ENCODE assay signal across 8 cellular contexts in the genomic region with DNA sequence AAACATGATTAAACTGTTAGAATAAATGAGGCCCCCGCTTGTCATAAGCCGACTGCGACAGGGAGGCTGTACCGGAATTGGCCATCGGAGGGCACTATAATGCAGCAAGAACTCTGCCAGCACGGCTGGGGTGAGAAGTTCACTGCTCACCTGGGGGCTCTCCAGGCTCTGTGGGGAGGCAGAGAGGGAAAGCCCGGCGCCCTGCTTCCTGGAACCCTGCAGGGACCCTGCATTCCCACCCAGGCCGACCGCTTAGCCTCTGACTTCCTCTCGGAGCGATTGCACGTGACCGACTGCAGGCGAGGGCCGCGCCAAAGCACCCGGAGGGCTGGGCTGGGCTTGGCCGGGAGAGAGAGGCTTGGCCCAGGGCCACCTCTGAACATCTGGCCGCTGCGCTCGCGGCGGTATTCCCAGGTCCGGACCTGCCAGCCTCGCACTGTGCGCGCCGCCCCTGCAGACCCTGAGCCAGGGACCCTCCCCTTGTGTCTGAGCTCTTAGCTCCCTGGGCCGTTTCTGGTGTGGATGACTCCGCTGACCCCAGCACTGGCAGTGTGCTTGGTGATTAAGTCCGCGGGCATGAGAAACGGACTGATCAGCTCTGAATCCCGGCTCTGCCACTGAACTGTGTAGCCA. TPM values are rescaled to one million over a fixed set of nuclear protein-coding genes. Genes with fewer than 3 reads are reported as not detected.
DNase-seq lines count a peak whose midpoint lies in the region; ATAC-seq, FAIRE-seq and TF ChIP-seq lines count a peak whose summit lies in the region.

No MANE protein-coding gene starts in this region.

- no peaks in the 10 kb centered on the region for H3K36me3 ChIP-seq in GM06990 (ENCODE audit: control insufficient read depth, insufficient read depth, low read length)
- no peaks in the 10 kb centered on the region for H3K36me3 ChIP-seq in SK-N-MC (ENCODE audit: insufficient read depth, low read length)
- H3K36me3 ChIP-seq in pancreas, result no peaks in the 10 kb centered on the region
- no peaks in the 10 kb centered on the region for H3K36me3 ChIP-seq in thyroid gland

- TF ChIP-seq POLR2A in NB4 (IDR thresholded peaks at IDR 0.05; ENCODE audit: extremely low read depth, insufficient read length) (no peak), thyroid gland (IDR thresholded peaks at IDR 0.05) (no peak)

- H3K4me3 ChIP-seq in GM06990 (replicated peaks; ENCODE audit: low read depth, low read length) (peak overlapping the region; percentile 34), NB4 (ENCODE audit: low read depth, low read length) (no peak overlapping the region), SK-N-MC (peak overlapping the region; percentile 64), pancreas (peak overlapping the region; percentile 8 to 47 (median 34)), thyroid gland (replicated peaks in 1 of 3) (peak overlapping the region in 1 of 3 donors; percentile 26)

- no peaks in the 10 kb centered on the region for H3K27me3 ChIP-seq in GM06990 (replicated peaks; ENCODE audit: control insufficient read depth, insufficient read depth, low read length)
- no peaks in the 10 kb centered on the region for H3K27me3 ChIP-seq in pancreas
- H3K27me3 ChIP-seq in thyroid gland, result no peaks in the 10 kb centered on the region

- H3K27ac ChIP-seq in SK-N-MC, result no peak overlapping the region
- no peak overlapping the region for H3K27ac ChIP-seq in pancreas
- H3K27ac ChIP-seq in thyroid gland, result peak overlapping the region in 1 of 3 donors; percentile 36

- intact Hi-C loops in head of caudate nucleus (cut with DNase I) (no loop called here), pancreas (cut with DNase I) (no loop called here), thyroid gland (cut with DNase I) (loop anchor here (10.0 kb wide), 1 partner anchor 1022 kb away; no protein-coding TSS in a partner anchor)

- FAIRE-seq in pancreas (lab: Jason Lieb, UNC), result no peak

- H3K4me1 ChIP-seq in pancreas (no peaks in the 10 kb centered on the region), thyroid gland (no peaks in the 10 kb centered on the region)

- peak; percentile 87 for ATAC-seq in HG02571 (IDR thresholded peaks at IDR 0.05; ENCODE audit: unreplicated experiment)
- peak; percentile 91 to 98 (median 96) for ATAC-seq in pancreas

- H3K9me3 ChIP-seq in SK-N-MC (ENCODE audit: low read depth, low read length) (no peaks in the 10 kb centered on the region), pancreas (no peaks in the 10 kb centered on the region), thyroid gland (no peaks in the 10 kb centered on the region)

- DNase-seq in GM06990 (ENCODE audit: extremely low read depth, insufficient read length) (peak; percentile 59), NB4 (ENCODE audit: low read depth) (peak; percentile 63), SK-N-MC (ENCODE audit: low read depth, low spot score) (peak; percentile 45), head of caudate nucleus (peak; percentile 72 to 94 (median 84)), pancreas (peak; percentile 59 to 91 (median 78)), thyroid gland (peak; percentile 84 to 85)
- DNase-seq in activated naive CD4-positive, alpha-beta T cell treated with anti-CD3 and anti-CD28 coated beads, Interleukin-2, amount 50 U/mL, for 16 hours, result peak; percentile 84

- TF ChIP-seq CTCF in GM06990 (IDR thresholded peaks at IDR 0.05; ENCODE audit: insufficient read depth, low read length, poor library complexity, severe bottlenecking), result peak; percentile 90
- TF ChIP-seq CTCF in NB4 (IDR thresholded peaks at IDR 0.05; ENCODE audit: low read depth, low read length), result peak; percentile 78
- peak; percentile 69 to 88 (median 78) for TF ChIP-seq CTCF in pancreas (IDR thresholded peaks at IDR 0.05)
- TF ChIP-seq CTCF in thyroid gland (IDR thresholded peaks at IDR 0.05), result peak; percentile 85 to 97 (median 89)

- WGBS in pancreas, 2 donors, result 1 to 2% methylated on average over 33 to 35 of the region's 35 CpGs
- WGBS in thyroid gland, 2 donors, result 7 to 8% methylated on average over 14 of the region's 35 CpGs

- no peak overlapping the region for H3K9ac ChIP-seq in SK-N-MC (ENCODE audit: insufficient read length)

RNA-seq across cellular contexts. Expression of a gene that starts 26.2 kb away (rescaled TPM):
- not detected for total RNA-seq in pancreas
- polyA plus RNA-seq in pancreas, result not detected
- total RNA-seq in thyroid gland, result not detected
